In the genomic region with DNA sequence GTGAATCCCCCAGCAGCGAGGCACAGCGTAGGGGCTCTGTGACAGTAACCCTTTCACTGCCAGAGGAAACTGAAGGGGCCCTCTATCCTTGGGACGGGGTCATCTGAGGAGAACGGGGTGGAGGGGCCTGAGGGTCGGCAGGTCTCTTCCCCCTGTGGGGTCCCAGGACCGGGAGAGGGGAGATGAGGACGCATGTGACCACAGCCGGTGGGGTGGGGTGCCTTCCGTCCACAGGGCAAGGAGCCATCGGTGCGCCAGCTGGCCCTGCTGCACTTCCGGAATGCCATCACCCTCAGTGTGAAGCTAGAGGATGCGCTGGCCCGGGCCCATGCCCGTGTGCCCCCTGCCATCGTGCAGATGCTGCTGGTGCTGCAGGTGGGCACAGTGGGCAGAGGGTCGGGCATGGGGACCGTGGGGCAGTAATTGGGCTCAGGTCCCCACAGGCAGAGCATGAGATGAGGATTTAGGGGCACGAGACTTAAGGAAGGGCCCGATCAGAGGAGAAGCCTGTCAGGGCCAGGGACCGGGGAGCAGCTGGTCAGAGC, we compare ENCODE assay signal across 23 cellular contexts. TPM values are rescaled to one million over a fixed set of nuclear protein-coding genes. Genes with fewer than 3 reads are reported as not detected.
"Had no signal": no experiment of that assay in that cellular context is flagged by ENCODE, and none has a peak within 500 bp of the region (broad histone marks: within the 10 kb centered on the region; RNA-seq: fewer than 3 reads in every experiment).

No MANE protein-coding gene starts in this region.

- DNase-seq: activated B cell treated with CpG ODN at 0.5 μM for 24 hours; activated CD4-positive, alpha-beta T cell treated with anti-CD3 and anti-CD28 coated beads for 36 hours; activated CD4-positive, alpha-beta T cell treated with anti-CD3 and anti-CD28 coated beads, Interleukin-2, amount 50 U/mL, for 48 hours; activated CD8-positive, alpha-beta memory T cell treated with anti-CD3 and anti-CD28 coated beads, Interleukin-2, amount 50 U/mL, for 48 hours; activated naive CD4-positive, alpha-beta T cell; activated T-cell treated with anti-CD3 and anti-CD28 coated beads, Interleukin-2, amount 50 U/mL, for 4 hours; amniotic stem cell; effector memory CD8-positive, alpha-beta T cell; glutamatergic neuron; immature natural killer cell; mesenchymal stem cell; retina; spleen; stimulated activated CD4-positive, alpha-beta T cell treated with anti-CD3 and anti-CD28 coated beads, Interleukin-4, amount 100 ng/mL, for 1 hour; stimulated activated naive CD4-positive, alpha-beta T cell; T-cell; testis had no signal

- H3K9me3 ChIP-seq: breast epithelium, esophagus muscularis mucosa, spleen, testis had no signal

- H3K27me3 ChIP-seq: breast epithelium, hepatocyte, spleen, testis had no signal

- FAIRE-seq: colon, frontal cortex had no signal

- ATAC-seq: activated CD4-positive, alpha-beta T cell treated with anti-CD3 and anti-CD28 coated beads for 36 hours; activated T-cell treated with anti-CD3 and anti-CD28 coated beads, Interleukin-2, amount 50 U/mL, for 4 hours; effector memory CD8-positive, alpha-beta T cell; T-cell had no signal

- H2AFZ ChIP-seq: hepatocyte had no signal

- H3K79me2 ChIP-seq: hepatocyte had no signal

- H3K4me3 ChIP-seq: breast epithelium, esophagus muscularis mucosa, hepatocyte, spleen, testis had no signal

- H3K4me2 ChIP-seq: hepatocyte had no signal

- H3K36me3 ChIP-seq: breast epithelium, esophagus muscularis mucosa had no signal

- H3K27ac ChIP-seq: esophagus muscularis mucosa, hepatocyte, testis had no signal

RNA-seq across cellular contexts. Expression of a gene that starts 20.3 kb away (rescaled TPM):
- total RNA-seq: dermis microvascular lymphatic vessel endothelial cell had no signal
